Comparison of ENCODE assay signal across 1 cellular context in genomic region chr11:91792779-91793262, GRCh38.
TF ChIP-seq lines count a peak whose summit lies in the region.

No MANE protein-coding gene starts in this region.

TF ChIP-seq in K562, 482 proteins besides CTCF, POLR2A, EP300 and RAD21 (continued from another document and continues in another):
- TF ChIP-seq, protein P1, sequence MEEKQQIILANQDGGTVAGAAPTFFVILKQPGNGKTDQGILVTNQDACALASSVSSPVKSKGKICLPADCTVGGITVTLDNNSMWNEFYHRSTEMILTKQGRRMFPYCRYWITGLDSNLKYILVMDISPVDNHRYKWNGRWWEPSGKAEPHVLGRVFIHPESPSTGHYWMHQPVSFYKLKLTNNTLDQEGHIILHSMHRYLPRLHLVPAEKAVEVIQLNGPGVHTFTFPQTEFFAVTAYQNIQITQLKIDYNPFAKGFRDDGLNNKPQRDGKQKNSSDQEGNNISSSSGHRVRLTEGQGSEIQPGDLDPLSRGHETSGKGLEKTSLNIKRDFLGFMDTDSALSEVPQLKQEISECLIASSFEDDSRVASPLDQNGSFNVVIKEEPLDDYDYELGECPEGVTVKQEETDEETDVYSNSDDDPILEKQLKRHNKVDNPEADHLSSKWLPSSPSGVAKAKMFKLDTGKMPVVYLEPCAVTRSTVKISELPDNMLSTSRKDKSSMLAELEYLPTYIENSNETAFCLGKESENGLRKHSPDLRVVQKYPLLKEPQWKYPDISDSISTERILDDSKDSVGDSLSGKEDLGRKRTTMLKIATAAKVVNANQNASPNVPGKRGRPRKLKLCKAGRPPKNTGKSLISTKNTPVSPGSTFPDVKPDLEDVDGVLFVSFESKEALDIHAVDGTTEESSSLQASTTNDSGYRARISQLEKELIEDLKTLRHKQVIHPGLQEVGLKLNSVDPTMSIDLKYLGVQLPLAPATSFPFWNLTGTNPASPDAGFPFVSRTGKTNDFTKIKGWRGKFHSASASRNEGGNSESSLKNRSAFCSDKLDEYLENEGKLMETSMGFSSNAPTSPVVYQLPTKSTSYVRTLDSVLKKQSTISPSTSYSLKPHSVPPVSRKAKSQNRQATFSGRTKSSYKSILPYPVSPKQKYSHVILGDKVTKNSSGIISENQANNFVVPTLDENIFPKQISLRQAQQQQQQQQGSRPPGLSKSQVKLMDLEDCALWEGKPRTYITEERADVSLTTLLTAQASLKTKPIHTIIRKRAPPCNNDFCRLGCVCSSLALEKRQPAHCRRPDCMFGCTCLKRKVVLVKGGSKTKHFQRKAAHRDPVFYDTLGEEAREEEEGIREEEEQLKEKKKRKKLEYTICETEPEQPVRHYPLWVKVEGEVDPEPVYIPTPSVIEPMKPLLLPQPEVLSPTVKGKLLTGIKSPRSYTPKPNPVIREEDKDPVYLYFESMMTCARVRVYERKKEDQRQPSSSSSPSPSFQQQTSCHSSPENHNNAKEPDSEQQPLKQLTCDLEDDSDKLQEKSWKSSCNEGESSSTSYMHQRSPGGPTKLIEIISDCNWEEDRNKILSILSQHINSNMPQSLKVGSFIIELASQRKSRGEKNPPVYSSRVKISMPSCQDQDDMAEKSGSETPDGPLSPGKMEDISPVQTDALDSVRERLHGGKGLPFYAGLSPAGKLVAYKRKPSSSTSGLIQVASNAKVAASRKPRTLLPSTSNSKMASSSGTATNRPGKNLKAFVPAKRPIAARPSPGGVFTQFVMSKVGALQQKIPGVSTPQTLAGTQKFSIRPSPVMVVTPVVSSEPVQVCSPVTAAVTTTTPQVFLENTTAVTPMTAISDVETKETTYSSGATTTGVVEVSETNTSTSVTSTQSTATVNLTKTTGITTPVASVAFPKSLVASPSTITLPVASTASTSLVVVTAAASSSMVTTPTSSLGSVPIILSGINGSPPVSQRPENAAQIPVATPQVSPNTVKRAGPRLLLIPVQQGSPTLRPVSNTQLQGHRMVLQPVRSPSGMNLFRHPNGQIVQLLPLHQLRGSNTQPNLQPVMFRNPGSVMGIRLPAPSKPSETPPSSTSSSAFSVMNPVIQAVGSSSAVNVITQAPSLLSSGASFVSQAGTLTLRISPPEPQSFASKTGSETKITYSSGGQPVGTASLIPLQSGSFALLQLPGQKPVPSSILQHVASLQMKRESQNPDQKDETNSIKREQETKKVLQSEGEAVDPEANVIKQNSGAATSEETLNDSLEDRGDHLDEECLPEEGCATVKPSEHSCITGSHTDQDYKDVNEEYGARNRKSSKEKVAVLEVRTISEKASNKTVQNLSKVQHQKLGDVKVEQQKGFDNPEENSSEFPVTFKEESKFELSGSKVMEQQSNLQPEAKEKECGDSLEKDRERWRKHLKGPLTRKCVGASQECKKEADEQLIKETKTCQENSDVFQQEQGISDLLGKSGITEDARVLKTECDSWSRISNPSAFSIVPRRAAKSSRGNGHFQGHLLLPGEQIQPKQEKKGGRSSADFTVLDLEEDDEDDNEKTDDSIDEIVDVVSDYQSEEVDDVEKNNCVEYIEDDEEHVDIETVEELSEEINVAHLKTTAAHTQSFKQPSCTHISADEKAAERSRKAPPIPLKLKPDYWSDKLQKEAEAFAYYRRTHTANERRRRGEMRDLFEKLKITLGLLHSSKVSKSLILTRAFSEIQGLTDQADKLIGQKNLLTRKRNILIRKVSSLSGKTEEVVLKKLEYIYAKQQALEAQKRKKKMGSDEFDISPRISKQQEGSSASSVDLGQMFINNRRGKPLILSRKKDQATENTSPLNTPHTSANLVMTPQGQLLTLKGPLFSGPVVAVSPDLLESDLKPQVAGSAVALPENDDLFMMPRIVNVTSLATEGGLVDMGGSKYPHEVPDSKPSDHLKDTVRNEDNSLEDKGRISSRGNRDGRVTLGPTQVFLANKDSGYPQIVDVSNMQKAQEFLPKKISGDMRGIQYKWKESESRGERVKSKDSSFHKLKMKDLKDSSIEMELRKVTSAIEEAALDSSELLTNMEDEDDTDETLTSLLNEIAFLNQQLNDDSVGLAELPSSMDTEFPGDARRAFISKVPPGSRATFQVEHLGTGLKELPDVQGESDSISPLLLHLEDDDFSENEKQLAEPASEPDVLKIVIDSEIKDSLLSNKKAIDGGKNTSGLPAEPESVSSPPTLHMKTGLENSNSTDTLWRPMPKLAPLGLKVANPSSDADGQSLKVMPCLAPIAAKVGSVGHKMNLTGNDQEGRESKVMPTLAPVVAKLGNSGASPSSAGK (IDR thresholded peaks at IDR 0.05): peak; percentile 65
- TF ChIP-seq DIDO1 (tag; IDR thresholded peaks at IDR 0.05; ENCODE audit: low read depth) (peak; percentile 50; the same call in 1 of the 2 replicates), GABPB1 (CRISPR knock-in tag; IDR thresholded peaks at IDR 0.05) (0 out of 2 replicates have a peak, but pooled peaks have one; percentile 19), TAL1 (IDR thresholded peaks at IDR 0.05) (peak; percentile 86), ZNF445 (CRISPR knock-in tag; IDR thresholded peaks at IDR 0.05; ENCODE audit: low read depth) (no peak), NR2C1 (IDR thresholded peaks at IDR 0.05) (no peak), NR2C1 (tag; IDR thresholded peaks at IDR 0.05) (peak; percentile 37; the same call in 1 of the 2 replicates), ZNF398 (CRISPR knock-in tag; IDR thresholded peaks at IDR 0.05) (no peak), ZNF184 (CRISPR knock-in tag; IDR thresholded peaks at IDR 0.05) (no peak), CBFA2T3 (IDR thresholded peaks at IDR 0.05) (peak; percentile 94), ZSCAN29 (IDR thresholded peaks at IDR 0.05) (no peak), ZNF644 (tag; IDR thresholded peaks at IDR 0.05; ENCODE audit: low read depth) (peak; percentile 84; the same call in 1 of the 2 replicates), ZNF592 (IDR thresholded peaks at IDR 0.05) (peak; percentile 80), RBM39 (optimal IDR thresholded peaks at IDR 0.05; ENCODE audit: low read depth, low read length) (no peak), YY1 (IDR thresholded peaks at IDR 0.05; ENCODE audit: borderline replicate concordance in 1 of 3, control insufficient read depth in 1 of 3, extremely low read depth in 1 of 3, insufficient read depth in 3 of 3, insufficient read length in 1 of 3, insufficient replicate concordance in 2 of 3, low read depth in 1 of 3, low read length in 2 of 3) (peak in 1 of 3 experiments; percentile 75), CTBP1 (IDR thresholded peaks at IDR 0.05; ENCODE audit: borderline replicate concordance) (peak; percentile 79; the same call in 1 of the 2 replicates), MAZ (CRISPR knock-in tag; conservative IDR thresholded peaks at IDR 0.05 in 1 of 2, IDR thresholded peaks at IDR 0.05 in 1 of 2) (0 out of 4 replicates have a peak, but pooled peaks have one; percentile 23 to 25), CC2D1A (IDR thresholded peaks at IDR 0.05) (peak; percentile 76; the same call in 1 of the 2 replicates), NCOA2 (IDR thresholded peaks at IDR 0.05; ENCODE audit: partially characterized antibody in 2 of 2) (peak in 1 of 2 experiments; percentile 57), JUND (IDR thresholded peaks at IDR 0.05; ENCODE audit: borderline replicate concordance, low read depth, low read length) (peak; percentile 96), JUND (tag; IDR thresholded peaks at IDR 0.05; ENCODE audit: borderline replicate concordance, low read depth, low read length) (peak; percentile 95; the same call in 2 of the 3 replicates), SREBF2 (CRISPR knock-in tag; IDR thresholded peaks at IDR 0.05) (no peak), PRDM10 (IDR thresholded peaks at IDR 0.05; ENCODE audit: partially characterized antibody) (peak; percentile 77), MTA2 (IDR thresholded peaks at IDR 0.05; ENCODE audit: low read depth) (peak; percentile 70), SMC3 (conservative IDR thresholded peaks at IDR 0.05; ENCODE audit: insufficient read depth, low read depth, low read length) (no peak), TOE1 (IDR thresholded peaks at IDR 0.05; ENCODE audit: borderline replicate concordance) (peak; percentile 59; the same call in 1 of the 2 replicates), TOE1 (CRISPR knock-in tag; IDR thresholded peaks at IDR 0.05; ENCODE audit: borderline replicate concordance, low read depth) (no peak), RFX1 (IDR thresholded peaks at IDR 0.05) (peak; percentile 28; the same call in 1 of the 2 replicates), ZNF354B (CRISPR knock-in tag; IDR thresholded peaks at IDR 0.05) (no peak), JUN (IDR thresholded peaks at IDR 0.05; ENCODE audit: borderline replicate concordance, low read depth, low read length) (peak; percentile 91), JUN (CRISPR knock-in tag; IDR thresholded peaks at IDR 0.05; ENCODE audit: borderline replicate concordance) (no peak)
- TF ChIP-seq, protein P2, sequence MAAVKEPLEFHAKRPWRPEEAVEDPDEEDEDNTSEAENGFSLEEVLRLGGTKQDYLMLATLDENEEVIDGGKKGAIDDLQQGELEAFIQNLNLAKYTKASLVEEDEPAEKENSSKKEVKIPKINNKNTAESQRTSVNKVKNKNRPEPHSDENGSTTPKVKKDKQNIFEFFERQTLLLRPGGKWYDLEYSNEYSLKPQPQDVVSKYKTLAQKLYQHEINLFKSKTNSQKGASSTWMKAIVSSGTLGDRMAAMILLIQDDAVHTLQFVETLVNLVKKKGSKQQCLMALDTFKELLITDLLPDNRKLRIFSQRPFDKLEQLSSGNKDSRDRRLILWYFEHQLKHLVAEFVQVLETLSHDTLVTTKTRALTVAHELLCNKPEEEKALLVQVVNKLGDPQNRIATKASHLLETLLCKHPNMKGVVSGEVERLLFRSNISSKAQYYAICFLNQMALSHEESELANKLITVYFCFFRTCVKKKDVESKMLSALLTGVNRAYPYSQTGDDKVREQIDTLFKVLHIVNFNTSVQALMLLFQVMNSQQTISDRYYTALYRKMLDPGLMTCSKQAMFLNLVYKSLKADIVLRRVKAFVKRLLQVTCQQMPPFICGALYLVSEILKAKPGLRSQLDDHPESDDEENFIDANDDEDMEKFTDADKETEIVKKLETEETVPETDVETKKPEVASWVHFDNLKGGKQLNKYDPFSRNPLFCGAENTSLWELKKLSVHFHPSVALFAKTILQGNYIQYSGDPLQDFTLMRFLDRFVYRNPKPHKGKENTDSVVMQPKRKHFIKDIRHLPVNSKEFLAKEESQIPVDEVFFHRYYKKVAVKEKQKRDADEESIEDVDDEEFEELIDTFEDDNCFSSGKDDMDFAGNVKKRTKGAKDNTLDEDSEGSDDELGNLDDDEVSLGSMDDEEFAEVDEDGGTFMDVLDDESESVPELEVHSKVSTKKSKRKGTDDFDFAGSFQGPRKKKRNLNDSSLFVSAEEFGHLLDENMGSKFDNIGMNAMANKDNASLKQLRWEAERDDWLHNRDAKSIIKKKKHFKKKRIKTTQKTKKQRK (IDR thresholded peaks at IDR 0.05; ENCODE audit: borderline replicate concordance, low read depth, low read length): no peak
